8 cellular contexts compared by ENCODE assay signal in the genomic region with DNA sequence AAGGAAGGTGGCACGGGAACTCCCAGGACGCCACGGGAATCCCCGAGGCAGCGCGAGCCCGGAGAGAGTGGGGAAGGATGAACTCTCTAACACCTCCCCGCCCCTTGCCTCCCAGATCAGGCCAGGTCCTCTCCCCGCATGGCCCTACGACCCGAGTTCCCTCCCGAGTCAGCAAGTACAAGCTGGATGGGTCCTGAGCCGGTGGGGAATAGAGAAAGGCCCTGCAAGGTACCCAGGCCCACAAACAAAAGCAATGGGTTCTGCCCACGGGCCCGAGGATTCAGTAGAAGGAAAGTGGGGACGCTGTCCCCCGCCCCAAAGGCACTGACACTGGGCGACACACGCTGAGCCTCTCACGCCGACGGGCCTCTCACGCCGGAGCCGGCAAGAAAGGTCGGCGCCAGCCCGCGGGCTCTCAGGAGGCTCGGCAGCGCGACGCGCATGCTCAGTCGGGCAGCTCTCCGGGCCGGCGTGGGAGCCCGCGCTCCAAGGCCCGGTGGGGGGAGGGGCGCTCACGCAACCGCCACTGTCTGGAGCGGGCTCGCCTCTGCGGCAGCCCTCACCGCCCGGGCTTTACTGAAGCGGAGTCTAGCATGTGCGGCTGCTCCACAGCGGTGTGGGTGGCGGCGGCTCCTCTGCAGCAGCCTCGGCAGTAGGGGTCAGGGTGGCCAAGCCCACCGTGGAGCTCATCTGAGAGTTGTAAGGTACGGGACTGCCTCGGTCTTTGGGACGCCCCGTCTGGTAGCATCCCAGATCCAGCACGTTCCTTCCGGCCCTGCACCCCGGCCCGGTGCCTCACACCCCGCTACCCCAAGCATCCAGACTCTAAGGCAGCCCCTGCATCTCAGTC. TPM values are rescaled to one million over a fixed set of nuclear protein-coding genes. Genes with fewer than 3 reads are reported as not detected.
A peak's percentile ranks its signal among the peaks of the same experiment; 100 is the strongest.
DNase-seq lines count a peak whose midpoint lies in the region; ATAC-seq and TF ChIP-seq lines count a peak whose summit lies in the region.
"Not testable (repeated sequence)": the region's sequence is repeated elsewhere in the genome, so short reads cannot be mapped to it uniquely, and the experiment has no call there.

No MANE protein-coding gene starts in this region.

- H3K36me3 ChIP-seq in brain microvascular endothelial cell (replicated peaks); hepatocyte (replicated peaks; ENCODE audit: insufficient read depth, low read depth); stomach: not testable (repeated sequence)

- H3K27ac ChIP-seq in brain microvascular endothelial cell, hepatocyte: not testable (repeated sequence)
- peak overlapping the region in 3 of 5 donors; percentile 41 to 53 (median 51) for H3K27ac ChIP-seq in stomach

- H3K4me3 ChIP-seq in GM12865 (ENCODE audit: low read depth, low read length) (peak overlapping the region; percentile 54), brain microvascular endothelial cell (ENCODE audit: low read depth, low read length) (peak overlapping the region; percentile 46), hepatocyte (peak overlapping the region; percentile 33), stomach (peak overlapping the region; percentile 42 to 58 (median 44))

- H3K36me3 Mint-ChIP-seq in progenitor cell of endocrine pancreas (ENCODE audit: insufficient read depth): not testable (repeated sequence)

- TF ChIP-seq EP300 in stomach (IDR thresholded peaks at IDR 0.05): not testable (repeated sequence)

- not testable (repeated sequence) for H4K20me1 ChIP-seq in hepatocyte (ENCODE audit: insufficient read depth, poor library complexity, severe bottlenecking)

- H3K4me1 Mint-ChIP-seq in progenitor cell of endocrine pancreas (ENCODE audit: low read depth): not testable (repeated sequence)

- peak overlapping the region; percentile 66 for H2AFZ ChIP-seq in hepatocyte

- in situ Hi-C loops in brain microvascular endothelial cell (cut with HindIII; ENCODE audit: low pct_ligation_motif_present, low sequenced_read_pairs): not testable (repeated sequence)

- intact Hi-C loops in stomach (cut with DNase I; ENCODE audit: low total_unique reads): loop anchor here (10.0 kb wide), 1 partner anchor 65 kb away; no protein-coding TSS in a partner anchor

- peak; percentile 83 for ATAC-seq in HG02798 (IDR thresholded peaks at IDR 0.05; ENCODE audit: poor library complexity, unreplicated experiment)

- H3K4me1 ChIP-seq in hepatocyte (ENCODE audit: insufficient read depth); stomach: not testable (repeated sequence)

- not testable (repeated sequence) for H3K79me2 ChIP-seq in hepatocyte

- not testable (repeated sequence) for H3K27me3 ChIP-seq in brain microvascular endothelial cell (replicated peaks); hepatocyte; stomach

- peak; percentile 38 for DNase-seq in GM12865 (ENCODE audit: low read depth)
- peak; percentile 63 for DNase-seq in NCI-H2171 treated with DMSO at 0.1 percent for 48 hours (lab: John Stamatoyannopoulos, UW)
- peak; percentile 78 to 80 for DNase-seq in activated CD4-positive, alpha-beta T cell treated with anti-CD3 and anti-CD28 coated beads, Interleukin-2, amount 50 U/mL, for 48 hours
- DNase-seq in brain microvascular endothelial cell: not testable (repeated sequence)
- DNase-seq in hepatocyte (ENCODE audit: low spot score): peak; percentile 62
- peak; percentile 61 for DNase-seq in progenitor cell of endocrine pancreas (ENCODE audit: low spot score, unreplicated experiment)
- DNase-seq in stomach: peak; percentile 67

- TF ChIP-seq CTCF in GM12865 (IDR thresholded peaks at IDR 0.05; ENCODE audit: insufficient read depth, low read depth, low read length, missing control alignments); brain microvascular endothelial cell (IDR thresholded peaks at IDR 0.05; ENCODE audit: low read depth, low read length, missing control alignments); hepatocyte (IDR thresholded peaks at IDR 0.05; ENCODE audit: poor library complexity); progenitor cell of endocrine pancreas (IDR thresholded peaks at IDR 0.05; ENCODE audit: unreplicated experiment); stomach (IDR thresholded peaks at IDR 0.05): not testable (repeated sequence)

- not testable (repeated sequence) for TF ChIP-seq POLR2A in stomach (IDR thresholded peaks at IDR 0.05)

- H3K9me3 Mint-ChIP-seq in progenitor cell of endocrine pancreas (ENCODE audit: low read depth): peaks cover 17% of the 10 kb centered on the region

- H3K4me2 ChIP-seq in hepatocyte: peak overlapping the region; percentile 87

- 24% methylated on average over 48 of the region's 65 CpGs for WGBS in hepatocyte (ENCODE audit: low lambda C conversion rate, missing lambda C conversion rate)
- 7 to 17% (median 13%) methylated on average over 15 to 58 of the region's 65 CpGs for WGBS in stomach, 5 donors

- not testable (repeated sequence) for H3K27ac Mint-ChIP-seq in progenitor cell of endocrine pancreas

- not testable (repeated sequence) for H3K9me2 ChIP-seq in hepatocyte (replicated peaks; ENCODE audit: insufficient read depth)

- H3K9me3 ChIP-seq in hepatocyte (ENCODE audit: low read depth); stomach: not testable (repeated sequence)

- not testable (repeated sequence) for H3K4me3 Mint-ChIP-seq in progenitor cell of endocrine pancreas (ENCODE audit: low read depth)

- not testable (repeated sequence) for H3K27me3 Mint-ChIP-seq in progenitor cell of endocrine pancreas

RNA-seq across cellular contexts. Expression of a gene that starts 16.1 kb away (rescaled TPM):
- total RNA-seq in hepatocyte (26.5 and 38.3 TPM in 2 replicates), progenitor cell of endocrine pancreas (17.1 and 19.6 TPM in 2 replicates), stomach (100 to 1,000 TPM in 1 of 5 donors, 10 to 100 TPM in 4; 29.0 to 114 (median 34.4) TPM)
- polyA plus RNA-seq in hepatocyte (41.3 and 47.4 TPM in 2 replicates), stomach (10 to 100 TPM; 39.4 to 58.0 (median 57.7) TPM)

RNA-seq across cellular contexts. Expression of a gene that starts 19.1 kb away (rescaled TPM):
- total RNA-seq in hepatocyte (14.6 and 15.2 TPM in 2 replicates), progenitor cell of endocrine pancreas (12.2 and 14.0 TPM in 2 replicates), stomach (10 to 100 TPM in 3 of 5 donors, 1 to 10 TPM in 1, not detected in 1; 9.7 to 44.2 (median 26.9) TPM)
- polyA plus RNA-seq in hepatocyte (22.6 and 28.4 TPM in 2 replicates), stomach (10 to 100 TPM; 27.5 to 64.0 (median 44.3) TPM)
